1 cellular context compared by ENCODE assay signal in genomic region chr11:12871788-12872321, GRCh38.
TF ChIP-seq lines count a peak whose summit lies in the region.

No MANE protein-coding gene starts in this region.

TF ChIP-seq in K562, 482 proteins besides CTCF, POLR2A, EP300 and RAD21 (continued from another document):
- TF ChIP-seq JUND (IDR thresholded peaks at IDR 0.05; ENCODE audit: borderline replicate concordance, low read depth, low read length) (peak; percentile 54), JUND (tag; IDR thresholded peaks at IDR 0.05; ENCODE audit: borderline replicate concordance, low read depth, low read length) (no peak), ZSCAN32 (CRISPR knock-in tag; IDR thresholded peaks at IDR 0.05) (0 out of 2 replicates have a peak, but pooled peaks have one; percentile 27), ZNF445 (CRISPR knock-in tag; IDR thresholded peaks at IDR 0.05; ENCODE audit: low read depth) (no peak), FOSL1 (tag; conservative IDR thresholded peaks at IDR 0.05) (peak; percentile 22), ZNF316 (IDR thresholded peaks at IDR 0.05) (peak; percentile 57), CEBPB (tag; IDR thresholded peaks at IDR 0.05) (peak; percentile 80)
